ENCODE assay signal across 3 cellular contexts in genomic region chr5:55808814-55809213, GRCh38. TPM values are rescaled to one million over a fixed set of nuclear protein-coding genes. Genes with fewer than 3 reads are reported as not detected.
"Had no signal": no experiment of that assay in that cellular context is flagged by ENCODE, and none has a peak within 500 bp of the region (broad histone marks: within the 10 kb centered on the region; RNA-seq: fewer than 3 reads in every experiment).

No MANE protein-coding gene starts in this region.

RNA-seq across cellular contexts. Expression of gene IL31RA, which starts 42.3 kb away (rescaled TPM):
- total RNA-seq: NCI-H460, Peyer's patch, Right ventricle myocardium inferior had no signal
